ENCODE assay signal across 34 cellular contexts in the genomic region with DNA sequence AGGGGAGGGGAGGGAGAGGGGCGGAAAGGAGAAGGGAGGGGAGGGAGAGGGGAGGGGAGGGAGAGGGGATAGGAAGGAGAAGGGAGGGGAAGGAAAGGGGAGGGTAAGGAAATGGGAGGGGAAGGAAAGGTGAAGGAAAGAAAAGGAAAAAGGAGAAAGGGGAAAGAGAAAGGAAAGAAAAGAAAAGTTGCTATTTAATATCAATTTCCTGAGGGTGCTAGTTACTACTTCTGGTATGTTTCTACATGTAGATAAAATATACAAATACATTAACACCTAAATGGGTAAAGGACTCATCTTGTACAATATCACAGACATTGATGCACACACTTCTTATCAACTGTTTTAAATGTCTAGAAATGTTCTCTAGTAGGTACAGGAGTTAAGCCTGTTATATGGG.
"Had no signal": no experiment of that assay in that cellular context is flagged by ENCODE, and none has a peak within 500 bp of the region (broad histone marks: within the 10 kb centered on the region; RNA-seq: fewer than 3 reads in every experiment).

No MANE protein-coding gene starts in this region.

- H3K4me1 Mint-ChIP-seq: activated B cell treated with CpG ODN at 0.5 μM for 24 hours; activated naive CD4-positive, alpha-beta T cell treated with anti-CD3 and anti-CD28 coated beads, Interleukin-2, amount 10 ng/mL, durations not matched to agents 7 days and 5 days; activated naive CD4-positive, alpha-beta T cell treated with anti-CD3 and anti-CD28 coated beads, Interleukin-2, amount 50 U/mL, for 24 hours; activated naive CD8-positive, alpha-beta T cell treated with anti-CD3 and anti-CD28 coated beads, Interleukin-2, amount 10 ng/mL, durations not matched to agents 7 days and 5 days; brain; central memory CD8-positive, alpha-beta T cell had no signal

- H3K4me1 ChIP-seq: ascending aorta had no signal

- H3K9me3 ChIP-seq: ascending aorta had no signal

- H3K27ac Mint-ChIP-seq: activated B cell treated with CpG ODN at 0.5 μM for 24 hours; activated CD4-positive, alpha-beta memory T cell treated with anti-CD3 and anti-CD28 coated beads for 36 hours; activated CD4-positive, alpha-beta T cell treated with anti-CD3 and anti-CD28 coated beads, Interleukin-2, amount 10 ng/mL, durations not matched to agents 24 days and 14 days; activated CD8-positive, alpha-beta T cell treated with anti-CD3 and anti-CD28 coated beads for 36 hours; activated naive CD4-positive, alpha-beta T cell treated with anti-CD3 and anti-CD28 coated beads, Interleukin-2, amount 10 ng/mL, durations not matched to agents 7 days and 5 days; activated naive CD4-positive, alpha-beta T cell treated with anti-CD3 and anti-CD28 coated beads, Interleukin-2, amount 50 U/mL, for 24 hours; activated naive CD8-positive, alpha-beta T cell; activated naive CD8-positive, alpha-beta T cell treated with anti-CD3 and anti-CD28 coated beads, Interleukin-2, amount 10 ng/mL, durations not matched to agents 7 days and 5 days; activated naive CD8-positive, alpha-beta T cell treated with anti-CD3 and anti-CD28 coated beads, Interleukin-2, amount 50 U/mL, for 24 hours; activated T-cell treated with anti-CD3 and anti-CD28 coated beads, Interleukin-2, amount 50 U/mL, for 24 hours; activated T-helper 2 cell treated with anti-CD3 and anti-CD28 coated beads, Interferon-gamma antibody, Interleukin-2, Interleukin-4, amounts not matched to agents 10 μg/mL and 5 μg/mL and 100 μg/mL, durations not matched to agents 14 hours and 24 hours and 36 hours; brain; T-helper 1 cell treated with Interleukin-12 subunit alpha and Interleukin-12 subunit beta and Interleukin-4 antibody, amounts not matched to agents 30 μg/mL and 1 μg/mL, for 36 hours; T-helper 2 cell treated with Interferon-gamma antibody and Interleukin-4, amounts not matched to agents 5 μg/mL and 100 μg/mL, for 36 hours had no signal

- H3K27ac ChIP-seq: ascending aorta, cardiac muscle cell, VCaP had no signal

- H3K9me3 Mint-ChIP-seq: activated B cell treated with CpG ODN at 0.5 μM for 24 hours; activated CD4-positive, alpha-beta memory T cell treated with anti-CD3 and anti-CD28 coated beads for 36 hours; activated CD4-positive, alpha-beta T cell treated with anti-CD3 and anti-CD28 coated beads, Interleukin-2, amount 10 ng/mL, durations not matched to agents 24 days and 14 days; activated CD8-positive, alpha-beta T cell treated with anti-CD3 and anti-CD28 coated beads for 36 hours; activated naive CD4-positive, alpha-beta T cell treated with anti-CD3 and anti-CD28 coated beads, Interleukin-2, amount 10 ng/mL, durations not matched to agents 7 days and 5 days; activated naive CD4-positive, alpha-beta T cell treated with anti-CD3 and anti-CD28 coated beads, Interleukin-2, amount 50 U/mL, for 24 hours; activated naive CD8-positive, alpha-beta T cell treated with anti-CD3 and anti-CD28 coated beads, Interleukin-2, amount 10 ng/mL, durations not matched to agents 7 days and 5 days; activated naive CD8-positive, alpha-beta T cell treated with anti-CD3 and anti-CD28 coated beads, Interleukin-2, amount 50 U/mL, for 24 hours; activated T-cell treated with anti-CD3 and anti-CD28 coated beads, Interleukin-2, amount 50 U/mL, for 24 hours; activated T-helper 2 cell treated with anti-CD3 and anti-CD28 coated beads, Interferon-gamma antibody, Interleukin-2, Interleukin-4, amounts not matched to agents 10 μg/mL and 5 μg/mL and 100 μg/mL, durations not matched to agents 14 hours and 24 hours and 36 hours; brain; central memory CD8-positive, alpha-beta T cell; T-helper 1 cell treated with Interleukin-12 subunit alpha and Interleukin-12 subunit beta and Interleukin-4 antibody, amounts not matched to agents 30 μg/mL and 1 μg/mL, for 36 hours; T-helper 2 cell treated with Interferon-gamma antibody and Interleukin-4, amounts not matched to agents 5 μg/mL and 100 μg/mL, for 36 hours had no signal

- H3K4me3 ChIP-seq: ascending aorta, cardiac muscle cell had no signal

- DNase-seq: activated B cell treated with CpG ODN at 0.5 μM for 24 hours; activated CD4-positive, alpha-beta memory T cell treated with anti-CD3 and anti-CD28 coated beads for 36 hours; activated CD4-positive, alpha-beta T cell treated with anti-CD3 and anti-CD28 coated beads for 4 hours; activated CD4-positive, alpha-beta T cell treated with anti-CD3 and anti-CD28 coated beads, Interleukin-2, amount 10 ng/mL, durations not matched to agents 24 days and 14 days; activated CD4-positive, alpha-beta T cell treated with anti-CD3 and anti-CD28 coated beads, Interleukin-2, amount 50 U/mL, for 1 hour; activated CD4-positive, alpha-beta T cell treated with anti-CD3 and anti-CD28 coated beads, Interleukin-2, amount 50 U/mL, for 4 hours; activated CD4-positive, CD25-positive, alpha-beta regulatory T cell treated with anti-CD3 and anti-CD28 coated beads, Interleukin-2, amount 50 U/mL, for 72 hours; activated CD8-positive, alpha-beta memory T cell treated with anti-CD3 and anti-CD28 coated beads, Interleukin-2, amount 50 U/mL, for 4 hours; activated CD8-positive, alpha-beta T cell treated with anti-CD3 and anti-CD28 coated beads for 36 hours; activated effector memory CD4-positive, alpha-beta T cell treated with Interleukin-2 at 50 U/mL for 16 hours; activated gamma-delta T cell; activated naive CD4-positive, alpha-beta T cell treated with anti-CD3 and anti-CD28 coated beads, Interleukin-2, amount 10 ng/mL, durations not matched to agents 7 days and 5 days; activated naive CD4-positive, alpha-beta T cell treated with Interleukin-2 at 50 U/mL for 16 hours; activated naive CD8-positive, alpha-beta T cell treated with anti-CD3 and anti-CD28 coated beads, Interleukin-2, amount 10 ng/mL, durations not matched to agents 7 days and 5 days; activated naive CD8-positive, alpha-beta T cell treated with anti-CD3 and anti-CD28 coated beads, Interleukin-2, amount 50 U/mL, for 24 hours; activated T-cell treated with anti-CD3 and anti-CD28 coated beads, Interleukin-2, amount 50 U/mL, for 24 hours; activated T-cell treated with anti-CD3 and anti-CD28 coated beads, Interleukin-2, amount 50 U/mL, for 48 hours; amygdala; anterior cingulate cortex; caudate nucleus; cerebellar nuclear complex; T-helper 1 cell; T-helper 2 cell; T-helper 9 cell had no signal

- H3K4me3 Mint-ChIP-seq: activated B cell treated with CpG ODN at 0.5 μM for 24 hours; activated CD4-positive, alpha-beta memory T cell treated with anti-CD3 and anti-CD28 coated beads for 36 hours; activated CD4-positive, alpha-beta T cell treated with anti-CD3 and anti-CD28 coated beads, Interleukin-2, amount 10 ng/mL, durations not matched to agents 24 days and 14 days; activated CD8-positive, alpha-beta T cell treated with anti-CD3 and anti-CD28 coated beads for 36 hours; activated naive CD4-positive, alpha-beta T cell treated with anti-CD3 and anti-CD28 coated beads, Interleukin-2, amount 10 ng/mL, durations not matched to agents 7 days and 5 days; activated naive CD4-positive, alpha-beta T cell treated with anti-CD3 and anti-CD28 coated beads, Interleukin-2, amount 50 U/mL, for 24 hours; activated naive CD8-positive, alpha-beta T cell; activated naive CD8-positive, alpha-beta T cell treated with anti-CD3 and anti-CD28 coated beads, Interleukin-2, amount 10 ng/mL, durations not matched to agents 7 days and 5 days; activated naive CD8-positive, alpha-beta T cell treated with anti-CD3 and anti-CD28 coated beads, Interleukin-2, amount 50 U/mL, for 24 hours; activated T-cell treated with anti-CD3 and anti-CD28 coated beads, Interleukin-2, amount 50 U/mL, for 24 hours; brain; central memory CD8-positive, alpha-beta T cell; T-helper 1 cell treated with Interleukin-12 subunit alpha and Interleukin-12 subunit beta and Interleukin-4 antibody, amounts not matched to agents 30 μg/mL and 1 μg/mL, for 36 hours; T-helper 2 cell treated with Interferon-gamma antibody and Interleukin-4, amounts not matched to agents 5 μg/mL and 100 μg/mL, for 36 hours had no signal

- H3K27me3 ChIP-seq: ascending aorta, cardiac muscle cell had no signal

- H3K27me3 Mint-ChIP-seq: activated B cell treated with CpG ODN at 0.5 μM for 24 hours; activated CD4-positive, alpha-beta memory T cell treated with anti-CD3 and anti-CD28 coated beads for 36 hours; activated CD4-positive, alpha-beta T cell treated with anti-CD3 and anti-CD28 coated beads, Interleukin-2, amount 10 ng/mL, durations not matched to agents 24 days and 14 days; activated CD8-positive, alpha-beta T cell treated with anti-CD3 and anti-CD28 coated beads for 36 hours; activated naive CD4-positive, alpha-beta T cell treated with anti-CD3 and anti-CD28 coated beads, Interleukin-2, amount 10 ng/mL, durations not matched to agents 7 days and 5 days; activated naive CD4-positive, alpha-beta T cell treated with anti-CD3 and anti-CD28 coated beads, Interleukin-2, amount 50 U/mL, for 24 hours; activated naive CD8-positive, alpha-beta T cell; activated naive CD8-positive, alpha-beta T cell treated with anti-CD3 and anti-CD28 coated beads, Interleukin-2, amount 10 ng/mL, durations not matched to agents 7 days and 5 days; activated naive CD8-positive, alpha-beta T cell treated with anti-CD3 and anti-CD28 coated beads, Interleukin-2, amount 50 U/mL, for 24 hours; activated T-cell treated with anti-CD3 and anti-CD28 coated beads, Interleukin-2, amount 50 U/mL, for 24 hours; brain; central memory CD8-positive, alpha-beta T cell had no signal
